In genomic region chr10:113452146-113452545, GRCh38 we compare ENCODE assay signal across 9 cellular contexts.
"Had no signal": no experiment of that assay in that cellular context is flagged by ENCODE, and none has a peak within 500 bp of the region (broad histone marks: within the 10 kb centered on the region; RNA-seq: fewer than 3 reads in every experiment).

No MANE protein-coding gene starts in this region.

- DNase-seq: GM23248, GOT3, H7, H9, HCEC 1CT, HFFc6 had no signal

- H3K9me3 Mint-ChIP-seq: GM23338, HFFc6 had no signal

- H3K27ac Mint-ChIP-seq: GM23338, H9, HFFc6 had no signal

- ATAC-seq: GM23338, HCT116 had no signal

- H3K36me3 ChIP-seq: HAP-1 had no signal

- H3K4me3 Mint-ChIP-seq: GM23338, H9, HFFc6 had no signal

- H3K9me3 ChIP-seq: HAP-1 had no signal

- H3K4me3 ChIP-seq: GM23248, GM23338, HAP-1 had no signal

- H3K4me1 ChIP-seq: HAP-1 had no signal

- H3K27ac ChIP-seq: GM23248 had no signal
